ENCODE assay signal across 17 cellular contexts in the genomic region with DNA sequence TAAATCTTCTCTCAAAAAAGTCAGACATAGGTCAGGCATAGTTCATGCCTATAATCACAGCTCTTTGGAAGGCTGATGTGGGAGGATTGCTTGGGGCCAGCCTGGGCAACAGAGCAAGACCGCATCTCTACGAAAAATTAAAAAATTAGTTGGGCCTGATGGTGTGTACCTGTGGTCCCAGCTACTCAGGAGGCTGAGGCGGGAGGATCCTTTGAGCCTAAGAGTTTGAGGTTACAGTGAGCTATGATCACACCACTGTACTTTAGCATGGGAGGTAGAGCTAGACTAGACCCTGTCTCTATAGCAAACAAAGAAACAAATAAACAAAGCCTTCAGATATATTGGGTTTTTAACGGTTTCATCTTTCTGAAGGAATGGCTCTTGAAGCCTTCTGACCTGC.
DNase-seq lines count a peak whose midpoint lies in the region; ATAC-seq and TF ChIP-seq lines count a peak whose summit lies in the region.
"Had no signal": no experiment of that assay in that cellular context is flagged by ENCODE, and none has a peak within 500 bp of the region (broad histone marks: within the 10 kb centered on the region; RNA-seq: fewer than 3 reads in every experiment).

No MANE protein-coding gene starts in this region.

- H3K27ac Mint-ChIP-seq in activated CD4-positive, alpha-beta T cell treated with anti-CD3 and anti-CD28 coated beads, Interleukin-2, amount 10 ng/mL, durations not matched to agents 24 days and 14 days: no peak overlapping the region
- no peak overlapping the region for H3K27ac Mint-ChIP-seq in activated CD4-positive, alpha-beta T cell treated with anti-CD3 and anti-CD28 coated beads, Interleukin-2, amount 10 ng/mL, durations not matched to agents 7 days and 5 days
- H3K27ac Mint-ChIP-seq in CD4-positive, alpha-beta T cell: no peak overlapping the region
- H3K27ac Mint-ChIP-seq in activated CD8-positive, alpha-beta T cell treated with anti-CD3 and anti-CD28 coated beads, Interleukin-2, amount 10 ng/mL, durations not matched to agents 7 days and 5 days: no peak overlapping the region
- peak overlapping the region in 1 of 2 donors; percentile 71 for H3K27ac Mint-ChIP-seq in effector memory CD8-positive, alpha-beta T cell

- intact Hi-C loops in activated CD4-positive, alpha-beta T cell treated with anti-CD3 and anti-CD28 coated beads, Interleukin-2, amount 10 ng/mL, durations not matched to agents 24 days and 14 days (cut with micrococcal nuclease): no loop called here
- intact Hi-C loops in CD4-positive, alpha-beta T cell (cut with DNase I, micrococcal nuclease): no loop called here

- H3K27me3 Mint-ChIP-seq in activated CD4-positive, alpha-beta T cell treated with anti-CD3 and anti-CD28 coated beads, Interleukin-2, amount 10 ng/mL, durations not matched to agents 24 days and 14 days: no peaks in the 10 kb centered on the region
- H3K27me3 Mint-ChIP-seq in activated CD4-positive, alpha-beta T cell treated with anti-CD3 and anti-CD28 coated beads, Interleukin-2, amount 10 ng/mL, durations not matched to agents 7 days and 5 days: no peaks in the 10 kb centered on the region
- H3K27me3 Mint-ChIP-seq in CD4-positive, alpha-beta T cell: no peaks in the 10 kb centered on the region
- no peaks in the 10 kb centered on the region for H3K27me3 Mint-ChIP-seq in activated CD8-positive, alpha-beta T cell treated with anti-CD3 and anti-CD28 coated beads, Interleukin-2, amount 10 ng/mL, durations not matched to agents 7 days and 5 days (ENCODE audit: low read depth)
- H3K27me3 Mint-ChIP-seq in effector memory CD8-positive, alpha-beta T cell: no peaks in the 10 kb centered on the region
- H3K27me3 Mint-ChIP-seq: IgD-negative memory B cell had no signal

- no peaks in the 10 kb centered on the region for H3K9me3 ChIP-seq in CD4-positive, alpha-beta T cell (ENCODE audit: control insufficient read depth, low read length)
- no peaks in the 10 kb centered on the region for H3K9me3 ChIP-seq in hepatocyte (ENCODE audit: low read depth)

- 91% methylated on average over 4 of the region's 4 CpGs for WGBS in hepatocyte (ENCODE audit: low lambda C conversion rate, missing lambda C conversion rate)

- peaks cover under 1% of the 10 kb centered on the region for H3K9me3 Mint-ChIP-seq in activated CD4-positive, alpha-beta T cell treated with anti-CD3 and anti-CD28 coated beads, Interleukin-2, amount 10 ng/mL, durations not matched to agents 24 days and 14 days
- H3K9me3 Mint-ChIP-seq in activated CD4-positive, alpha-beta T cell treated with anti-CD3 and anti-CD28 coated beads, Interleukin-2, amount 10 ng/mL, durations not matched to agents 7 days and 5 days: no peaks in the 10 kb centered on the region
- peaks cover 3% of the 10 kb centered on the region for H3K9me3 Mint-ChIP-seq in CD4-positive, alpha-beta T cell
- no peaks in the 10 kb centered on the region for H3K9me3 Mint-ChIP-seq in activated CD8-positive, alpha-beta T cell treated with anti-CD3 and anti-CD28 coated beads, Interleukin-2, amount 10 ng/mL, durations not matched to agents 7 days and 5 days (ENCODE audit: insufficient read depth)
- no peaks in the 10 kb centered on the region for H3K9me3 Mint-ChIP-seq in effector memory CD8-positive, alpha-beta T cell

- H4K20me1 ChIP-seq in hepatocyte (ENCODE audit: insufficient read depth, poor library complexity, severe bottlenecking): no peaks in the 10 kb centered on the region

- no peak for TF ChIP-seq CTCF in CD4-positive, alpha-beta T cell (IDR thresholded peaks at IDR 0.05)
- no peak for TF ChIP-seq CTCF in hepatocyte (IDR thresholded peaks at IDR 0.05; ENCODE audit: poor library complexity)

- H2AFZ ChIP-seq in hepatocyte: no peak overlapping the region

- no peak overlapping the region for H3K4me3 ChIP-seq in hepatocyte

- DNase-seq in activated CD4-positive, alpha-beta T cell treated with anti-CD3 and anti-CD28 coated beads, Interleukin-2, amount 10 ng/mL, durations not matched to agents 24 days and 14 days: peak; percentile 61
- no peak for DNase-seq in activated CD4-positive, alpha-beta T cell treated with anti-CD3 and anti-CD28 coated beads, Interleukin-2, amount 10 ng/mL, durations not matched to agents 7 days and 5 days
- no peak for DNase-seq in CD4-positive, alpha-beta T cell
- DNase-seq in activated CD8-positive, alpha-beta T cell treated with anti-CD3 and anti-CD28 coated beads, Interleukin-2, amount 10 ng/mL, durations not matched to agents 7 days and 5 days: no peak
- DNase-seq in effector memory CD8-positive, alpha-beta T cell: no peak
- DNase-seq in C1 segment of cervical spinal cord (lab: John Stamatoyannopoulos, UW) (no peak), hepatocyte (ENCODE audit: low spot score) (no peak), T-helper 1 cell (no peak)
- DNase-seq: COR-L47, DMS79, Karpas-422, NCI-H1694 treated with DMSO at 0.1 percent for 48 hours, NCI-H446 treated with DMSO at 0.1 percent for 48 hours, NCI-H526 treated with DMSO at 0.1 percent for 48 hours had no signal

- H3K9me2 ChIP-seq in hepatocyte (replicated peaks; ENCODE audit: insufficient read depth): no peaks in the 10 kb centered on the region

- H3K4me2 ChIP-seq in hepatocyte: no peak overlapping the region

- H3K36me3 Mint-ChIP-seq in activated CD4-positive, alpha-beta T cell treated with anti-CD3 and anti-CD28 coated beads, Interleukin-2, amount 10 ng/mL, durations not matched to agents 24 days and 14 days (ENCODE audit: low read depth): no peaks in the 10 kb centered on the region
- H3K36me3 Mint-ChIP-seq in activated CD4-positive, alpha-beta T cell treated with anti-CD3 and anti-CD28 coated beads, Interleukin-2, amount 10 ng/mL, durations not matched to agents 7 days and 5 days (ENCODE audit: low read depth): no peaks in the 10 kb centered on the region
- no peaks in the 10 kb centered on the region for H3K36me3 Mint-ChIP-seq in CD4-positive, alpha-beta T cell (ENCODE audit: low read depth)
- no peaks in the 10 kb centered on the region for H3K36me3 Mint-ChIP-seq in activated CD8-positive, alpha-beta T cell treated with anti-CD3 and anti-CD28 coated beads, Interleukin-2, amount 10 ng/mL, durations not matched to agents 7 days and 5 days (ENCODE audit: low read depth)
- no peaks in the 10 kb centered on the region for H3K36me3 Mint-ChIP-seq in effector memory CD8-positive, alpha-beta T cell (ENCODE audit: insufficient read depth)
- H3K36me3 Mint-ChIP-seq: CD14-positive monocyte had no signal

- H3K36me3 ChIP-seq in hepatocyte (replicated peaks; ENCODE audit: insufficient read depth, low read depth): no peaks in the 10 kb centered on the region

- POLR2A ChIA-PET in activated CD4-positive, alpha-beta T cell treated with anti-CD3 and anti-CD28 coated beads, Interleukin-2, amount 10 ng/mL, durations not matched to agents 7 days and 5 days (lab: Charles Lee): no interaction called here
- POLR2A ChIA-PET in CD4-positive, alpha-beta T cell (lab: Charles Lee): no interaction called here
- POLR2A ChIA-PET in activated CD8-positive, alpha-beta T cell treated with anti-CD3 and anti-CD28 coated beads, Interleukin-2, amount 10 ng/mL, durations not matched to agents 7 days and 5 days (lab: Charles Lee): no interaction called here

- H3K27ac ChIP-seq in CD4-positive, alpha-beta T cell (ENCODE audit: low read depth, low read length): no peak overlapping the region
- H3K27ac ChIP-seq in hepatocyte: no peak overlapping the region

- no peaks in the 10 kb centered on the region for H3K79me2 ChIP-seq in hepatocyte

- no peaks in the 10 kb centered on the region for H3K4me1 Mint-ChIP-seq in activated CD4-positive, alpha-beta T cell treated with anti-CD3 and anti-CD28 coated beads, Interleukin-2, amount 10 ng/mL, durations not matched to agents 24 days and 14 days
- H3K4me1 Mint-ChIP-seq in activated CD4-positive, alpha-beta T cell treated with anti-CD3 and anti-CD28 coated beads, Interleukin-2, amount 10 ng/mL, durations not matched to agents 7 days and 5 days: no peaks in the 10 kb centered on the region
- no peaks in the 10 kb centered on the region for H3K4me1 Mint-ChIP-seq in CD4-positive, alpha-beta T cell (ENCODE audit: low read depth)
- no peaks in the 10 kb centered on the region for H3K4me1 Mint-ChIP-seq in activated CD8-positive, alpha-beta T cell treated with anti-CD3 and anti-CD28 coated beads, Interleukin-2, amount 10 ng/mL, durations not matched to agents 7 days and 5 days (ENCODE audit: low read depth)
- no peaks in the 10 kb centered on the region for H3K4me1 Mint-ChIP-seq in effector memory CD8-positive, alpha-beta T cell (ENCODE audit: low read depth in 2 of 2)
- H3K4me1 Mint-ChIP-seq: CD14-positive monocyte had no signal

- CTCF ChIA-PET in activated CD4-positive, alpha-beta T cell treated with anti-CD3 and anti-CD28 coated beads, Interleukin-2, amount 10 ng/mL, durations not matched to agents 7 days and 5 days (lab: Charles Lee): interaction anchor here (1.0 kb wide), 1 partner anchor 34 kb away, joined by 3 read pairs; no protein-coding TSS in a partner anchor
- CTCF ChIA-PET in CD4-positive, alpha-beta T cell (lab: Charles Lee): interaction anchor here (0.9 kb wide), 1 partner anchor 10 kb away, joined by 3 read pairs; no protein-coding TSS in a partner anchor
- CTCF ChIA-PET in activated CD8-positive, alpha-beta T cell treated with anti-CD3 and anti-CD28 coated beads, Interleukin-2, amount 10 ng/mL, durations not matched to agents 7 days and 5 days (lab: Charles Lee): no interaction called here

- no peaks in the 10 kb centered on the region for H3K4me1 ChIP-seq in hepatocyte (ENCODE audit: insufficient read depth)

- no peaks in the 10 kb centered on the region for H3K27me3 ChIP-seq in CD4-positive, alpha-beta T cell (ENCODE audit: control insufficient read depth, insufficient read depth, low read length)
- H3K27me3 ChIP-seq in hepatocyte: no peaks in the 10 kb centered on the region

- no peak overlapping the region for H3K4me3 Mint-ChIP-seq in activated CD4-positive, alpha-beta T cell treated with anti-CD3 and anti-CD28 coated beads, Interleukin-2, amount 10 ng/mL, durations not matched to agents 24 days and 14 days
- H3K4me3 Mint-ChIP-seq in activated CD4-positive, alpha-beta T cell treated with anti-CD3 and anti-CD28 coated beads, Interleukin-2, amount 10 ng/mL, durations not matched to agents 7 days and 5 days: no peak overlapping the region
- no peak overlapping the region for H3K4me3 Mint-ChIP-seq in CD4-positive, alpha-beta T cell
- H3K4me3 Mint-ChIP-seq in activated CD8-positive, alpha-beta T cell treated with anti-CD3 and anti-CD28 coated beads, Interleukin-2, amount 10 ng/mL, durations not matched to agents 7 days and 5 days: no peak overlapping the region
- H3K4me3 Mint-ChIP-seq in effector memory CD8-positive, alpha-beta T cell: no peak overlapping the region
- H3K4me3 Mint-ChIP-seq: CD14-positive monocyte, IgD-negative memory B cell had no signal

- peak; percentile 29 for ATAC-seq in CD4-positive, alpha-beta T cell (ENCODE audit: poor library complexity)
- ATAC-seq in activated CD8-positive, alpha-beta T cell treated with anti-CD3 and anti-CD28 coated beads, Interleukin-2, amount 10 ng/mL, durations not matched to agents 7 days and 5 days: peak; percentile 68
- ATAC-seq in effector memory CD8-positive, alpha-beta T cell (replicated peaks): peak; percentile 37
- ATAC-seq: Right ventricle myocardium inferior had no signal
